Comparison of ENCODE assay signal across 28 cellular contexts in genomic region chr2:63701406-63701805, GRCh38.
"Had no signal": no experiment of that assay in that cellular context is flagged by ENCODE, and none has a peak within 500 bp of the region (broad histone marks: within the 10 kb centered on the region; RNA-seq: fewer than 3 reads in every experiment).

No MANE protein-coding gene starts in this region.

- H3K9me3 ChIP-seq: stomach, suprapubic skin, testis, thoracic aorta, thyroid gland, tibial artery, tibial nerve, transverse colon, upper lobe of left lung, upper lobe of right lung, uterus, vagina had no signal

- H3K27ac Mint-ChIP-seq: stimulated activated effector memory CD8-positive, alpha-beta T cell treated with anti-CD3 and anti-CD28 coated beads, Interleukin-12 subunit alpha, Interleukin-12 subunit beta, amount 100 ng/mL, for 72 hours; stimulated activated memory B cell treated with anti-CD40 and anti-IgM and Interleukin-4, amounts not matched to agents 10 μg/mL and 1 μg/mL and 100 μg/mL, for 72 hours; stimulated activated naive B cell treated with anti-CD40 and anti-IgM and Interleukin-4, amounts not matched to agents 10 μg/mL and 1 μg/mL and 100 μg/mL, for 72 hours; stimulated activated naive CD8-positive, alpha-beta T cell treated with anti-CD3 and anti-CD28 coated beads, Interleukin-15, amount 100 ng/mL, for 72 hours; stimulated activated naive CD8-positive, alpha-beta T cell treated with anti-CD3 and anti-CD28 coated beads, Interleukin-15, Interleukin-2, amounts not matched to agents 100 ng/mL and 50 ng/mL, for 24 hours; type B pancreatic cell had no signal

- H3K36me3 ChIP-seq: stomach, suprapubic skin, thoracic aorta, thyroid gland, tibial artery, tibial nerve, transverse colon, upper lobe of left lung, upper lobe of right lung, uterus, vagina had no signal

- H3K4me1 Mint-ChIP-seq: stimulated activated effector memory CD8-positive, alpha-beta T cell treated with anti-CD3 and anti-CD28 coated beads, Interleukin-12 subunit alpha, Interleukin-12 subunit beta, amount 100 ng/mL, for 72 hours; stimulated activated memory B cell treated with anti-CD40 and anti-IgM and Interleukin-4, amounts not matched to agents 10 μg/mL and 1 μg/mL and 100 μg/mL, for 72 hours; stimulated activated naive B cell treated with anti-CD40 and anti-IgM and Interleukin-4, amounts not matched to agents 10 μg/mL and 1 μg/mL and 100 μg/mL, for 72 hours; stimulated activated naive CD8-positive, alpha-beta T cell treated with anti-CD3 and anti-CD28 coated beads, Interleukin-15, amount 100 ng/mL, for 72 hours had no signal

- H3K4me3 ChIP-seq: stomach, suprapubic skin, testis, thoracic aorta, thyroid gland, tibial artery, tibial nerve, transverse colon, upper lobe of left lung, upper lobe of right lung, uterus, vagina had no signal

- H3K36me3 Mint-ChIP-seq: stimulated activated effector memory CD8-positive, alpha-beta T cell treated with anti-CD3 and anti-CD28 coated beads, Interleukin-12 subunit alpha, Interleukin-12 subunit beta, amount 100 ng/mL, for 72 hours; stimulated activated memory B cell treated with anti-CD40 and anti-IgM and Interleukin-4, amounts not matched to agents 10 μg/mL and 1 μg/mL and 100 μg/mL, for 72 hours; stimulated activated naive B cell treated with anti-CD40 and anti-IgM and Interleukin-4, amounts not matched to agents 10 μg/mL and 1 μg/mL and 100 μg/mL, for 72 hours; type B pancreatic cell had no signal

- ATAC-seq: stimulated activated effector memory CD8-positive, alpha-beta T cell treated with anti-CD3 and anti-CD28 coated beads, Interleukin-12 subunit alpha, Interleukin-12 subunit beta, amount 100 ng/mL, for 72 hours; stimulated activated memory B cell treated with anti-CD40 and anti-IgM and Interleukin-4, amounts not matched to agents 10 μg/mL and 1 μg/mL and 100 μg/mL, for 72 hours; stimulated activated naive B cell treated with anti-CD40 and anti-IgM and Interleukin-4, amounts not matched to agents 10 μg/mL and 1 μg/mL and 100 μg/mL, for 72 hours; stimulated activated naive CD8-positive, alpha-beta T cell treated with anti-CD3 and anti-CD28 coated beads, Interleukin-15, amount 100 ng/mL, for 72 hours; stimulated activated naive CD8-positive, alpha-beta T cell treated with anti-CD3 and anti-CD28 coated beads, Interleukin-15, Interleukin-2, amounts not matched to agents 100 U/mL and 50 U/mL, for 24 hours; upper lobe of right lung had no signal

- H3K27me3 Mint-ChIP-seq: stimulated activated memory B cell treated with anti-CD40 and anti-IgM and Interleukin-4, amounts not matched to agents 10 μg/mL and 1 μg/mL and 100 μg/mL, for 72 hours; stimulated activated naive B cell treated with anti-CD40 and anti-IgM and Interleukin-4, amounts not matched to agents 10 μg/mL and 1 μg/mL and 100 μg/mL, for 72 hours; stimulated activated naive CD8-positive, alpha-beta T cell treated with anti-CD3 and anti-CD28 coated beads, Interleukin-15, amount 100 ng/mL, for 72 hours; stimulated activated naive CD8-positive, alpha-beta T cell treated with anti-CD3 and anti-CD28 coated beads, Interleukin-15, Interleukin-2, amounts not matched to agents 100 ng/mL and 50 ng/mL, for 24 hours; type B pancreatic cell had no signal

- H3K27me3 ChIP-seq: stomach, suprapubic skin, testis, thyroid gland, tibial artery, tibial nerve, transverse colon, upper lobe of left lung, upper lobe of right lung, uterus, vagina had no signal

- H3K4me3 Mint-ChIP-seq: stimulated activated effector memory CD8-positive, alpha-beta T cell treated with anti-CD3 and anti-CD28 coated beads, Interleukin-12 subunit alpha, Interleukin-12 subunit beta, amount 100 ng/mL, for 72 hours; stimulated activated memory B cell treated with anti-CD40 and anti-IgM and Interleukin-4, amounts not matched to agents 10 μg/mL and 1 μg/mL and 100 μg/mL, for 72 hours; stimulated activated naive B cell treated with anti-CD40 and anti-IgM and Interleukin-4, amounts not matched to agents 10 μg/mL and 1 μg/mL and 100 μg/mL, for 72 hours; stimulated activated naive CD8-positive, alpha-beta T cell treated with anti-CD3 and anti-CD28 coated beads, Interleukin-15, amount 100 ng/mL, for 72 hours; stimulated activated naive CD8-positive, alpha-beta T cell treated with anti-CD3 and anti-CD28 coated beads, Interleukin-15, Interleukin-2, amounts not matched to agents 100 ng/mL and 50 ng/mL, for 24 hours; type B pancreatic cell had no signal

- DNase-seq: stimulated activated CD4-positive, alpha-beta T cell treated with anti-CD3 and anti-CD28 coated beads, Interleukin-2, amount 100 ng/mL, for 48 hours; stimulated activated CD4-positive, alpha-beta T cell treated with anti-CD3 and anti-CD28 coated beads, Interleukin-4, amount 100 ng/mL, for 1 hour; stimulated activated CD4-positive, alpha-beta T cell treated with anti-CD3 and anti-CD28 coated beads, Interleukin-4, amount 100 ng/mL, for 24 hours; stimulated activated CD4-positive, alpha-beta T cell treated with anti-CD3 and anti-CD28 coated beads, Interleukin-4, amount 100 ng/mL, for 4 hours; stimulated activated CD8-positive, alpha-beta memory T cell treated with anti-CD3 and anti-CD28 coated beads, Interleukin-4, amount 100 ng/mL, for 48 hours; stimulated activated naive B cell treated with anti-CD40 and anti-IgM and Interleukin-4, amounts not matched to agents 10 μg/mL and 1 μg/mL and 100 μg/mL, for 72 hours; stimulated activated naive CD4-positive, alpha-beta T cell; stimulated activated naive CD4-positive, alpha-beta T cell treated with Interleukin-2 at 50 U/mL for 16 hours; stimulated activated naive CD8-positive, alpha-beta T cell treated with anti-CD3 and anti-CD28 coated beads, Interleukin-15, amount 100 ng/mL, for 72 hours; stimulated activated naive CD8-positive, alpha-beta T cell treated with anti-CD3 and anti-CD28 coated beads, Interleukin-15, Interleukin-2, amounts not matched to agents 100 U/mL and 50 U/mL, for 24 hours; stomach; substantia nigra; testis; thyroid gland; tibial artery; transverse colon; trophoblast cell; upper lobe of left lung; upper lobe of right lung; uterus had no signal

- H3K27ac ChIP-seq: stomach, suprapubic skin, testis, thoracic aorta, thyroid gland, tibial artery, tibial nerve, transverse colon, upper lobe of left lung, upper lobe of right lung, uterus, vagina had no signal

- H3K4me1 ChIP-seq: testis, thyroid gland, tibial nerve, upper lobe of right lung had no signal

- H3K9me3 Mint-ChIP-seq: stimulated activated effector memory CD8-positive, alpha-beta T cell treated with anti-CD3 and anti-CD28 coated beads, Interleukin-12 subunit alpha, Interleukin-12 subunit beta, amount 100 ng/mL, for 72 hours; stimulated activated memory B cell treated with anti-CD40 and anti-IgM and Interleukin-4, amounts not matched to agents 10 μg/mL and 1 μg/mL and 100 μg/mL, for 72 hours; stimulated activated naive CD8-positive, alpha-beta T cell treated with anti-CD3 and anti-CD28 coated beads, Interleukin-15, amount 100 ng/mL, for 72 hours; stimulated activated naive CD8-positive, alpha-beta T cell treated with anti-CD3 and anti-CD28 coated beads, Interleukin-15, Interleukin-2, amounts not matched to agents 100 ng/mL and 50 ng/mL, for 24 hours; type B pancreatic cell had no signal
